Comparison of ENCODE assay signal across 16 cellular contexts in genomic region chr4:19883841-19884240, GRCh38.
"Had no signal": no experiment of that assay in that cellular context is flagged by ENCODE, and none has a peak within 500 bp of the region (broad histone marks: within the 10 kb centered on the region; RNA-seq: fewer than 3 reads in every experiment).

No MANE protein-coding gene starts in this region.

- ATAC-seq: activated T-helper 17 cell treated with anti-CD3 and anti-CD28 coated beads, Interleukin-2, amount 50 U/mL, for 72 hours; left cardiac atrium; lower lobe of right lung; T-helper 17 cell had no signal

- H3K27ac ChIP-seq: adrenal gland, dorsolateral prefrontal cortex, esophagus squamous epithelium, lower lobe of right lung, skin epidermis, tibial artery had no signal

- H3K36me3 ChIP-seq: adrenal gland, esophagus squamous epithelium, lower lobe of right lung, tibial artery had no signal

- DNase-seq: activated B cell treated with CpG ODN at 0.5 μM for 24 hours; activated CD4-positive, alpha-beta T cell treated with anti-CD3 and anti-CD28 coated beads, Interleukin-2, amount 10 ng/mL, durations not matched to agents 7 days and 5 days; activated naive CD4-positive, alpha-beta T cell treated with anti-CD3 and anti-CD28 coated beads, Interleukin-2, amount 10 ng/mL, durations not matched to agents 7 days and 5 days; activated T-cell treated with anti-CD3 and anti-CD28 coated beads for 4 hours; adrenal gland; cerebellar nuclear complex; dorsolateral prefrontal cortex; esophagus squamous epithelium; immature natural killer cell; left cardiac atrium; lower lobe of right lung; naive B cell; T-helper 17 cell; tibial artery had no signal

- H3K4me3 ChIP-seq: adrenal gland, dorsolateral prefrontal cortex, esophagus squamous epithelium, lower lobe of right lung, skin epidermis, tibial artery had no signal

- H3K9me3 ChIP-seq: adrenal gland, esophagus squamous epithelium, lower lobe of right lung, tibial artery had no signal

- H3K27me3 ChIP-seq: adrenal gland, dorsolateral prefrontal cortex, esophagus squamous epithelium, tibial artery had no signal

- H3K4me1 ChIP-seq: adrenal gland, esophagus squamous epithelium, lower lobe of right lung, tibial artery had no signal
